ENCODE assay signal across 9 cellular contexts in the genomic region with DNA sequence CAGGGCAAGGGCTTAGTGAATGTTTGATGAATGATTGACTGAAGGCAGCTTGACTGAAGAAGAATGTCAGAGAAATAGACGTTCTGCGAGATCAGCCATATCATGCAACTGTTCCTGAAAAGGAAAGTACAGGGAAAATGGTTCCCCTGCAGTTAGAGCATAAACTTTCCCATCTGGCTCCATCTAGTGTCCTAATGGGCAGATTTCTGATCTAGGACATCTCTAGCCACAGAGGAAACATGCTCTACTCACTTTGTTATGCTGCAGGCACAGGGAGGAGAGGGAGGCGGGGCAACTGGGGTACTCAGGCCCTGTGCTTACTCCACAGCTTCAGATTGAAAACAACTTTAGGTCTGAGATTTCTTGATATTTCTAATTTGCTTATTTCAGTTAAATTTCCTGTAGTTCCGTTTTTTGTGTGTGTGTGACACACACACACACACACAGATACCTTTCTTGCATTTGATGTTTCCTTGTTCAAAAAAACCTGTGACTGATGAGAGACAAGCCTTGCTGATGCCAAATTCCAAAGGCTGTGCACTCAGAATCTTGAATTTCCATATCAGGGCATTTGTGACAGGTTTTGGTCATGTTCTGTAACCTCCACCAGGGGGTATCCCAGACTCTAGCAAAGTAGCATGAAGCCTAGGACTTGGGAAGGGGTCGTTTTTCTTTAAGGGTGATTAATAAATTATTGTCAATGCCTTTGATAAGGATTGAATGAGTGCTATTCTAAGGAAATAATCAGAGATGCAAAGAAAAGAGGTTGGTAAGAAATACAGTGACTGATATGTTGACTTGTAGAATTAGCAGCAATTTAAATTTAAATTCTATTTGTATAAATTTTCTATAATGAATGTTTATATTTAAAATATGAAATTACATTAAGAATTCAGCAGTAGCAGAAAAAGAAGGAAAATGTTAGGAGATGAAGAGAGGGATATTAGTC.
DNase-seq lines count a peak whose midpoint lies in the region; ATAC-seq and TF ChIP-seq lines count a peak whose summit lies in the region.
"Had no signal": no experiment of that assay in that cellular context is flagged by ENCODE, and none has a peak within 500 bp of the region (broad histone marks: within the 10 kb centered on the region; RNA-seq: fewer than 3 reads in every experiment).

No MANE protein-coding gene starts in this region.

- peak; percentile 41 for TF ChIP-seq CTCF in fibroblast of villous mesenchyme (IDR thresholded peaks at IDR 0.05; ENCODE audit: insufficient read depth, low read depth, low read length)

- DNase-seq in DMS79 (lab: John Stamatoyannopoulos, UW) (peak; percentile 13), Kasumi-1 (lab: John Stamatoyannopoulos, UW) (peak; percentile 12 to 39), RPMI8226 (peak; percentile 41), fibroblast of villous mesenchyme (ENCODE audit: low read depth) (peak; percentile 12), smooth muscle cell of the brain vasculature (ENCODE audit: low read depth, low spot score) (peak; percentile 13)
- no peak for DNase-seq in activated CD8-positive, alpha-beta memory T cell treated with anti-CD3 and anti-CD28 coated beads, Interleukin-2, amount 50 U/mL, for 4 hours

- ATAC-seq in HG03108 (IDR thresholded peaks at IDR 0.05; ENCODE audit: unreplicated experiment) (no peak), GM18861 (IDR thresholded peaks at IDR 0.05; ENCODE audit: unreplicated experiment) (no peak)

- no peak overlapping the region for H3K4me3 ChIP-seq in fibroblast of villous mesenchyme (ENCODE audit: low read depth, low read length)
- H3K4me3 ChIP-seq: skin epidermis had no signal
